ENCODE assay signal across 22 cellular contexts in genomic region chr15:40959331-40960141, GRCh38. TPM values are rescaled to one million over a fixed set of nuclear protein-coding genes. Genes with fewer than 3 reads are reported as not detected.
A peak's percentile ranks its signal among the peaks of the same experiment; 100 is the strongest.
DNase-seq lines count a peak whose midpoint lies in the region; ATAC-seq and TF ChIP-seq lines count a peak whose summit lies in the region.
"Had no signal": no experiment of that assay in that cellular context is flagged by ENCODE, and none has a peak within 500 bp of the region (broad histone marks: within the 10 kb centered on the region; RNA-seq: fewer than 3 reads in every experiment).

No MANE protein-coding gene starts in this region.

- H3K9me3 Mint-ChIP-seq in activated CD4-positive, alpha-beta T cell treated with anti-CD3 and anti-CD28 coated beads, Interleukin-2, amount 10 ng/mL, durations not matched to agents 24 days and 14 days, result no peaks in the 10 kb centered on the region
- H3K9me3 Mint-ChIP-seq in activated B cell treated with CpG ODN at 0.5 μM for 24 hours, result no peaks in the 10 kb centered on the region
- no peaks in the 10 kb centered on the region for H3K9me3 Mint-ChIP-seq in stimulated activated naive B cell treated with anti-CD40 and anti-IgM and Interleukin-4, amounts not matched to agents 10 μg/mL and 1 μg/mL and 100 μg/mL, for 72 hours

- 84% methylated on average over 20 of the region's 22 CpGs for WGBS in mesenchymal stem cell
- WGBS in smooth muscle cell (ENCODE audit: low lambda C conversion rate), result 69% methylated on average over 22 of the region's 22 CpGs

- peak; percentile 64 for ATAC-seq in activated B cell treated with CpG ODN at 0.5 μM for 24 hours (ENCODE audit: low read depth)
- ATAC-seq in stimulated activated naive B cell treated with anti-CD40 and anti-IgM and Interleukin-4, amounts not matched to agents 10 μg/mL and 1 μg/mL and 100 μg/mL, for 72 hours (replicated peaks), result peak; percentile 46
- ATAC-seq in HG03097 (IDR thresholded peaks at IDR 0.05; ENCODE audit: low FRiP score, unreplicated experiment), result no peak
- ATAC-seq: heart left ventricle, pancreas had no signal

- H3K27me3 ChIP-seq in mesenchymal stem cell (ENCODE audit: control insufficient read depth in 1 of 2, insufficient read depth in 1 of 2, low read length in 2 of 2), result peaks cover 0 to 22% of the 10 kb centered on the region in 2 experiments
- no peaks in the 10 kb centered on the region for H3K27me3 ChIP-seq in smooth muscle cell (ENCODE audit: low read depth)
- H3K27me3 ChIP-seq: cardiac muscle cell, esophagus squamous epithelium, heart left ventricle, pancreas, transverse colon had no signal

- H3K4me1 ChIP-seq in mesenchymal stem cell (ENCODE audit: control insufficient read depth, insufficient read depth, low read depth, low read length) (peaks cover 23% of the 10 kb centered on the region), smooth muscle cell (ENCODE audit: low read depth) (peaks cover 6% of the 10 kb centered on the region)

- H3F3A ChIP-seq in smooth muscle cell (ENCODE audit: low read depth), result peaks cover 3% of the 10 kb centered on the region

- TF ChIP-seq CTCF in activated B cell treated with CpG ODN at 0.5 μM for 24 hours (IDR thresholded peaks at IDR 0.05) (no peak), smooth muscle cell (IDR thresholded peaks at IDR 0.05; ENCODE audit: borderline replicate concordance, insufficient read depth, poor library complexity, severe bottlenecking) (no peak)

- no peak overlapping the region for H2AFZ ChIP-seq in mesenchymal stem cell (ENCODE audit: low read depth, low read length)
- no peak overlapping the region for H2AFZ ChIP-seq in smooth muscle cell (ENCODE audit: low read depth)

- no peak overlapping the region for H3K4me3 Mint-ChIP-seq in activated CD4-positive, alpha-beta T cell treated with anti-CD3 and anti-CD28 coated beads, Interleukin-2, amount 10 ng/mL, durations not matched to agents 24 days and 14 days
- peak overlapping the region; percentile 5 for H3K4me3 Mint-ChIP-seq in activated B cell treated with CpG ODN at 0.5 μM for 24 hours
- no peak overlapping the region for H3K4me3 Mint-ChIP-seq in stimulated activated naive B cell treated with anti-CD40 and anti-IgM and Interleukin-4, amounts not matched to agents 10 μg/mL and 1 μg/mL and 100 μg/mL, for 72 hours

- POLR2A ChIA-PET in activated B cell treated with CpG ODN at 0.5 μM for 24 hours (lab: Charles Lee), result interaction anchor here (0.6 kb wide), 1 partner anchor 1020 kb away, joined by 3 read pairs; no protein-coding TSS in a partner anchor

- H2BK120ac ChIP-seq in mesenchymal stem cell (ENCODE audit: low read depth, low read length), result no peak overlapping the region

- H3K18ac ChIP-seq in mesenchymal stem cell (ENCODE audit: low read depth in 1 of 2, low read length in 2 of 2), result no peak overlapping the region

- H3K9ac ChIP-seq in mesenchymal stem cell (ENCODE audit: low read length) (no peak overlapping the region), smooth muscle cell (ENCODE audit: low read depth) (no peak overlapping the region)

- H3K27me3 Mint-ChIP-seq in activated CD4-positive, alpha-beta T cell treated with anti-CD3 and anti-CD28 coated beads, Interleukin-2, amount 10 ng/mL, durations not matched to agents 24 days and 14 days, result no peaks in the 10 kb centered on the region
- no peaks in the 10 kb centered on the region for H3K27me3 Mint-ChIP-seq in activated B cell treated with CpG ODN at 0.5 μM for 24 hours
- H3K27me3 Mint-ChIP-seq in stimulated activated naive B cell treated with anti-CD40 and anti-IgM and Interleukin-4, amounts not matched to agents 10 μg/mL and 1 μg/mL and 100 μg/mL, for 72 hours, result no peaks in the 10 kb centered on the region

- H3K79me2 ChIP-seq in smooth muscle cell (ENCODE audit: low read depth), result peaks cover 16% of the 10 kb centered on the region

- H3K36me3 Mint-ChIP-seq in activated CD4-positive, alpha-beta T cell treated with anti-CD3 and anti-CD28 coated beads, Interleukin-2, amount 10 ng/mL, durations not matched to agents 24 days and 14 days (ENCODE audit: low read depth), result peaks cover 9% of the 10 kb centered on the region
- peaks cover 22% of the 10 kb centered on the region for H3K36me3 Mint-ChIP-seq in activated B cell treated with CpG ODN at 0.5 μM for 24 hours (ENCODE audit: low read depth)
- H3K36me3 Mint-ChIP-seq in stimulated activated naive B cell treated with anti-CD40 and anti-IgM and Interleukin-4, amounts not matched to agents 10 μg/mL and 1 μg/mL and 100 μg/mL, for 72 hours, result peaks cover 5 to 8% of the 10 kb centered on the region in 2 donors
- H3K36me3 Mint-ChIP-seq: CD14-positive monocyte had no signal

- no peak overlapping the region for H3K4ac ChIP-seq in mesenchymal stem cell (ENCODE audit: low read depth in 1 of 2, low read length in 2 of 2)

- H3K27ac ChIP-seq in mesenchymal stem cell (ENCODE audit: low read length, poor library complexity, severe bottlenecking) (no peak overlapping the region), smooth muscle cell (ENCODE audit: low read depth) (no peak overlapping the region)
- H3K27ac ChIP-seq: cardiac muscle cell, esophagus squamous epithelium, heart left ventricle, pancreas had no signal

- peak overlapping the region; percentile 16 for H3K27ac Mint-ChIP-seq in activated CD4-positive, alpha-beta T cell treated with anti-CD3 and anti-CD28 coated beads, Interleukin-2, amount 10 ng/mL, durations not matched to agents 24 days and 14 days
- peak overlapping the region; percentile 57 for H3K27ac Mint-ChIP-seq in activated B cell treated with CpG ODN at 0.5 μM for 24 hours
- H3K27ac Mint-ChIP-seq in stimulated activated naive B cell treated with anti-CD40 and anti-IgM and Interleukin-4, amounts not matched to agents 10 μg/mL and 1 μg/mL and 100 μg/mL, for 72 hours, result peak overlapping the region; percentile 53
- H3K27ac Mint-ChIP-seq: CD14-positive monocyte had no signal

- H2BK15ac ChIP-seq in mesenchymal stem cell (ENCODE audit: low read depth, poor library complexity, severe bottlenecking), result no peak overlapping the region

- H2AK5ac ChIP-seq in mesenchymal stem cell (ENCODE audit: low read length, severe bottlenecking), result no peak overlapping the region

- no peak overlapping the region for H3K4me3 ChIP-seq in mesenchymal stem cell (ENCODE audit: insufficient read depth in 1 of 2, low read depth in 1 of 2, low read length in 2 of 2)
- no peak overlapping the region for H3K4me3 ChIP-seq in smooth muscle cell
- H3K4me3 ChIP-seq: cardiac muscle cell, esophagus squamous epithelium, heart left ventricle, pancreas, transverse colon had no signal

- DNase-seq in activated CD4-positive, alpha-beta T cell treated with anti-CD3 and anti-CD28 coated beads, Interleukin-2, amount 10 ng/mL, durations not matched to agents 24 days and 14 days, result no peak
- no peak for DNase-seq in activated CD4-positive, alpha-beta T cell treated with anti-CD3 and anti-CD28 coated beads, Interleukin-2, amount 50 U/mL, for 48 hours
- no peak for DNase-seq in activated B cell treated with CpG ODN at 0.5 μM for 24 hours
- peak; percentile 21 for DNase-seq in mesenchymal stem cell
- DNase-seq in stimulated activated naive B cell treated with anti-CD40 and anti-IgM and Interleukin-4, amounts not matched to agents 10 μg/mL and 1 μg/mL and 100 μg/mL, for 72 hours, result no peak
- DNase-seq in SKM-1 (lab: John Stamatoyannopoulos, UW; ENCODE audit: unreplicated experiment), result no peak
- no peak for DNase-seq in smooth muscle cell (lab: John Stamatoyannopoulos, UW; ENCODE audit: unreplicated experiment)
- DNase-seq: activated CD4-positive, alpha-beta T cell treated with anti-CD3 and anti-CD28 coated beads for 48 hours; DMS79; esophagus squamous epithelium; kidney glomerular epithelial cell; NCI-H187; NCI-H510A; small intestine; transverse colon had no signal

- intact Hi-C loops in activated CD4-positive, alpha-beta T cell treated with anti-CD3 and anti-CD28 coated beads, Interleukin-2, amount 10 ng/mL, durations not matched to agents 24 days and 14 days (cut with micrococcal nuclease), result no loop called here
- intact Hi-C loops in activated B cell treated with CpG ODN at 0.5 μM for 24 hours (cut with micrococcal nuclease), result no loop called here

- H3K9me3 ChIP-seq in mesenchymal stem cell (ENCODE audit: control insufficient read depth, low read length) (no peaks in the 10 kb centered on the region), smooth muscle cell (replicated peaks; ENCODE audit: low read depth) (no peaks in the 10 kb centered on the region)
- H3K9me3 ChIP-seq: esophagus squamous epithelium, heart left ventricle, pancreas, transverse colon had no signal

- CTCF ChIA-PET in activated B cell treated with CpG ODN at 0.5 μM for 24 hours (lab: Charles Lee), result no interaction called here

- H3K36me3 ChIP-seq in mesenchymal stem cell (ENCODE audit: control insufficient read depth in 1 of 2, insufficient read depth in 2 of 2, low read depth in 1 of 2, low read length in 2 of 2), result peaks cover 0 to 22% of the 10 kb centered on the region in 2 experiments
- no peaks in the 10 kb centered on the region for H3K36me3 ChIP-seq in smooth muscle cell (ENCODE audit: low read depth)
- H3K36me3 ChIP-seq: cardiac muscle cell, esophagus squamous epithelium, heart left ventricle, pancreas, transverse colon had no signal

- no peak overlapping the region for H2BK12ac ChIP-seq in mesenchymal stem cell (ENCODE audit: low read length in 2 of 2)

- H3K4me2 ChIP-seq in mesenchymal stem cell (ENCODE audit: low read length, poor library complexity, severe bottlenecking) (no peak overlapping the region), smooth muscle cell (no peak overlapping the region)

- H3K4me1 Mint-ChIP-seq in activated CD4-positive, alpha-beta T cell treated with anti-CD3 and anti-CD28 coated beads, Interleukin-2, amount 10 ng/mL, durations not matched to agents 24 days and 14 days, result peaks cover 16% of the 10 kb centered on the region
- H3K4me1 Mint-ChIP-seq in activated B cell treated with CpG ODN at 0.5 μM for 24 hours, result peaks cover 13% of the 10 kb centered on the region
- H3K4me1 Mint-ChIP-seq in stimulated activated naive B cell treated with anti-CD40 and anti-IgM and Interleukin-4, amounts not matched to agents 10 μg/mL and 1 μg/mL and 100 μg/mL, for 72 hours, result peaks cover 13 to 15% of the 10 kb centered on the region in 2 donors

- no peak overlapping the region for H2BK5ac ChIP-seq in mesenchymal stem cell (ENCODE audit: low read depth, low read length, poor library complexity, severe bottlenecking)

- H4K20me1 ChIP-seq in smooth muscle cell (ENCODE audit: low read depth), result peaks cover 31% of the 10 kb centered on the region

- no peak overlapping the region for H4K8ac ChIP-seq in mesenchymal stem cell (ENCODE audit: low read length)

- H4K91ac ChIP-seq in mesenchymal stem cell (ENCODE audit: low read length), result no peak overlapping the region

- no peak overlapping the region for H3K14ac ChIP-seq in mesenchymal stem cell (ENCODE audit: low read length in 2 of 2)

- H3K23ac ChIP-seq in mesenchymal stem cell (ENCODE audit: low read length in 2 of 2), result peak overlapping the region in 1 of 2 experiments; percentile 1

- peaks cover 5% of the 10 kb centered on the region for H3K79me1 ChIP-seq in mesenchymal stem cell (replicated peaks; ENCODE audit: low read length, poor library complexity, severe bottlenecking)

RNA-seq across cellular contexts. Expression of gene CHAC1, which starts 6.3 kb away (rescaled TPM):
- 8.4 and 9.8 TPM in 2 replicates for total RNA-seq in activated CD4-positive, alpha-beta T cell treated with anti-CD3 and anti-CD28 coated beads, Interleukin-2, amount 10 ng/mL, durations not matched to agents 24 days and 14 days
- total RNA-seq in activated B cell treated with CpG ODN at 0.5 μM for 24 hours (22.3 and 27.3 TPM in 2 replicates), smooth muscle cell (25.2 and 29.6 TPM in 2 replicates)
- polyA plus RNA-seq in mesenchymal stem cell (2013, experiment 1 of 2), result 88.1 TPM
- 81.3 TPM for polyA plus RNA-seq in mesenchymal stem cell (2013, experiment 2 of 2)
- polyA plus RNA-seq in smooth muscle cell, result 31.5 and 33.6 TPM in 2 replicates
- polyA plus RNA-seq: CD14-positive monocyte had no signal

RNA-seq across cellular contexts. Expression of gene DLL4, which starts 30.4 kb away (rescaled TPM):
- total RNA-seq in activated CD4-positive, alpha-beta T cell treated with anti-CD3 and anti-CD28 coated beads, Interleukin-2, amount 10 ng/mL, durations not matched to agents 24 days and 14 days, result 0.33 TPM in 1 of 2 replicates, not detected in the other
- total RNA-seq in activated B cell treated with CpG ODN at 0.5 μM for 24 hours (0.05 TPM in 1 of 2 replicates, not detected in the other), smooth muscle cell (0.04 TPM in 1 of 2 replicates, not detected in the other)
- 25.3 TPM for polyA plus RNA-seq in mesenchymal stem cell (2013, experiment 1 of 2)
- polyA plus RNA-seq in mesenchymal stem cell (2013, experiment 2 of 2), result 25.3 TPM
- polyA plus RNA-seq in smooth muscle cell, result 0.37 TPM in 1 of 2 replicates, not detected in the other
- total RNA-seq: A172, mononuclear cell had no signal
- polyA plus RNA-seq: cardiac muscle cell, CD14-positive monocyte had no signal
